In genomic region chr3:153547984-153548383, GRCh38 we compare ENCODE assay signal across 26 cellular contexts.
"Had no signal": no experiment of that assay in that cellular context is flagged by ENCODE, and none has a peak within 500 bp of the region (broad histone marks: within the 10 kb centered on the region; RNA-seq: fewer than 3 reads in every experiment).

No MANE protein-coding gene starts in this region.

- H3K27me3 ChIP-seq: foreskin keratinocyte, heart right ventricle, left lung, pancreas, right atrium auricular region, testis, tibial nerve, upper lobe of left lung had no signal

- DNase-seq: effector CD8-positive, alpha-beta T cell; endodermal cell; foreskin keratinocyte; glutamatergic neuron; heart right ventricle; hippocampal formation; left cardiac atrium; left lung; mesenchymal stem cell; mucosa of descending colon; naive B cell; occipital lobe; pancreas; stimulated activated CD4-positive, alpha-beta T cell treated with anti-CD3 and anti-CD28 coated beads, Interleukin-2, amount 100 ng/mL, for 24 hours; stimulated activated CD4-positive, alpha-beta T cell treated with anti-CD3 and anti-CD28 coated beads, Interleukin-4, amount 100 ng/mL, for 24 hours; stimulated activated naive CD8-positive, alpha-beta T cell treated with anti-CD3 and anti-CD28 coated beads, Interleukin-15, Interleukin-2, amounts not matched to agents 100 U/mL and 50 U/mL, for 24 hours; substantia nigra; testis; upper lobe of left lung had no signal

- H3K36me3 ChIP-seq: heart right ventricle, left lung, pancreas, right atrium auricular region, tibial nerve, upper lobe of left lung had no signal

- H3K9me3 ChIP-seq: mucosa of descending colon, pancreas, right atrium auricular region, testis, tibial nerve, upper lobe of left lung had no signal

- H3K4me3 Mint-ChIP-seq: dendritic cell treated with granulocyte-macrophage colony-stimulating factor and Interleukin-4, amounts not matched to agents 40 ng/mL and 50 ng/mL, for 4 days; endodermal cell; mesothelial cell of epicardium; naive B cell; nephron; stimulated activated memory B cell treated with anti-CD40 and anti-IgM and Interleukin-4, amounts not matched to agents 10 μg/mL and 1 μg/mL and 100 μg/mL, for 72 hours had no signal

- H3K4me1 ChIP-seq: foreskin keratinocyte, heart right ventricle, left lung, pancreas, right atrium auricular region, testis, tibial nerve, upper lobe of left lung had no signal

- H3K9me3 Mint-ChIP-seq: dendritic cell treated with granulocyte-macrophage colony-stimulating factor and Interleukin-4, amounts not matched to agents 40 ng/mL and 50 ng/mL, for 4 days; endodermal cell; mesothelial cell of epicardium; nephron; stimulated activated memory B cell treated with anti-CD40 and anti-IgM and Interleukin-4, amounts not matched to agents 10 μg/mL and 1 μg/mL and 100 μg/mL, for 72 hours had no signal

- H3K4me1 Mint-ChIP-seq: endodermal cell; mesothelial cell of epicardium; naive B cell; nephron; stimulated activated memory B cell treated with anti-CD40 and anti-IgM and Interleukin-4, amounts not matched to agents 10 μg/mL and 1 μg/mL and 100 μg/mL, for 72 hours had no signal

- H3K36me3 Mint-ChIP-seq: mesothelial cell of epicardium; naive B cell; stimulated activated memory B cell treated with anti-CD40 and anti-IgM and Interleukin-4, amounts not matched to agents 10 μg/mL and 1 μg/mL and 100 μg/mL, for 72 hours had no signal

- H3K27me3 Mint-ChIP-seq: dendritic cell treated with granulocyte-macrophage colony-stimulating factor and Interleukin-4, amounts not matched to agents 40 ng/mL and 50 ng/mL, for 4 days; stimulated activated memory B cell treated with anti-CD40 and anti-IgM and Interleukin-4, amounts not matched to agents 10 μg/mL and 1 μg/mL and 100 μg/mL, for 72 hours had no signal

- H3K27ac ChIP-seq: epithelial cell of prostate, foreskin keratinocyte, heart right ventricle, left lung, pancreas, right atrium auricular region, testis, tibial nerve, upper lobe of left lung had no signal

- H3K4me3 ChIP-seq: heart right ventricle, left lung, mucosa of descending colon, pancreas, right atrium auricular region, testis, tibial nerve, upper lobe of left lung had no signal

- H3K27ac Mint-ChIP-seq: dendritic cell treated with granulocyte-macrophage colony-stimulating factor and Interleukin-4, amounts not matched to agents 40 ng/mL and 50 ng/mL, for 4 days; endodermal cell; mesothelial cell of epicardium; naive B cell; nephron; stimulated activated memory B cell treated with anti-CD40 and anti-IgM and Interleukin-4, amounts not matched to agents 10 μg/mL and 1 μg/mL and 100 μg/mL, for 72 hours had no signal
